In the genomic region with DNA sequence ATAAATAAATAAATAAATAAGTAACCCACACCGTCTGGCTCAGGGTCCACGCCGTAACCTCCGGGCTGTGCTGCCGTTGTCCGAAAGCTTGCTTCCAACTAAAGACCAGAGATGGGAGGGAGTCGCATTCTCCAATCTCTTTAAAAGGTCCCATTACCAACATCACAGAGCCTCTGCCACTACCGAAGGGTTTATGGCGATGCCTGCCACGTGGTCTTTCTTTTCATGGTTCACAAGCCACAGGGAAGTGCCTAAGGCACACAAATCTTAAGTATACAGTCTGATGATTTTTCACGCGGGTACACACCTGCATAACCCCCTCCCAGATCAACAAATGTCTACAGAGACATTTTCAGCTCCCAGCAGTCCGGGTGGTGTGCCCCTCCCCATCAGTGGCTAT, we compare ENCODE assay signal across 1 cellular context.
TF ChIP-seq lines count a peak whose summit lies in the region.

No MANE protein-coding gene starts in this region.

TF ChIP-seq in IMR-90, 13 proteins besides CTCF, POLR2A, EP300 and RAD21:
- no peak for TF ChIP-seq FOS (IDR thresholded peaks at IDR 0.05; ENCODE audit: low read depth, low read length)
- peak; percentile 92 for TF ChIP-seq MXI1 (IDR thresholded peaks at IDR 0.05; ENCODE audit: borderline replicate concordance, low read depth, low read length)
- TF ChIP-seq, protein P1, sequence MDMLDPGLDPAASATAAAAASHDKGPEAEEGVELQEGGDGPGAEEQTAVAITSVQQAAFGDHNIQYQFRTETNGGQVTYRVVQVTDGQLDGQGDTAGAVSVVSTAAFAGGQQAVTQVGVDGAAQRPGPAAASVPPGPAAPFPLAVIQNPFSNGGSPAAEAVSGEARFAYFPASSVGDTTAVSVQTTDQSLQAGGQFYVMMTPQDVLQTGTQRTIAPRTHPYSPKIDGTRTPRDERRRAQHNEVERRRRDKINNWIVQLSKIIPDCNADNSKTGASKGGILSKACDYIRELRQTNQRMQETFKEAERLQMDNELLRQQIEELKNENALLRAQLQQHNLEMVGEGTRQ (IDR thresholded peaks at IDR 0.05; ENCODE audit: low read depth, low read length) = peak; percentile 47; the same call in 1 of the 2 replicates
- no peak for TF ChIP-seq CEBPB (IDR thresholded peaks at IDR 0.05; ENCODE audit: low read depth, low read length)
- no peak for TF ChIP-seq SMC3 (IDR thresholded peaks at IDR 0.05; ENCODE audit: low read depth, low read length)
- TF ChIP-seq, protein P2, sequence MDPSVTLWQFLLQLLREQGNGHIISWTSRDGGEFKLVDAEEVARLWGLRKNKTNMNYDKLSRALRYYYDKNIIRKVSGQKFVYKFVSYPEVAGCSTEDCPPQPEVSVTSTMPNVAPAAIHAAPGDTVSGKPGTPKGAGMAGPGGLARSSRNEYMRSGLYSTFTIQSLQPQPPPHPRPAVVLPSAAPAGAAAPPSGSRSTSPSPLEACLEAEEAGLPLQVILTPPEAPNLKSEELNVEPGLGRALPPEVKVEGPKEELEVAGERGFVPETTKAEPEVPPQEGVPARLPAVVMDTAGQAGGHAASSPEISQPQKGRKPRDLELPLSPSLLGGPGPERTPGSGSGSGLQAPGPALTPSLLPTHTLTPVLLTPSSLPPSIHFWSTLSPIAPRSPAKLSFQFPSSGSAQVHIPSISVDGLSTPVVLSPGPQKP (IDR thresholded peaks at IDR 0.05; ENCODE audit: borderline replicate concordance, low read depth, low read length) = no peak
- no peak for TF ChIP-seq MAFK (IDR thresholded peaks at IDR 0.05; ENCODE audit: low read depth, low read length)
- no peak for TF ChIP-seq RFX5 (IDR thresholded peaks at IDR 0.05; ENCODE audit: low read depth, low read length)
- no peak for TF ChIP-seq NFE2L2 (IDR thresholded peaks at IDR 0.05; ENCODE audit: low read depth, low read length)
- TF ChIP-seq RCOR1 (IDR thresholded peaks at IDR 0.05; ENCODE audit: insufficient replicate concordance, low read length) = no peak
- no peak for TF ChIP-seq BHLHE40 (IDR thresholded peaks at IDR 0.05; ENCODE audit: low read depth, low read length)
